ENCODE assay signal across 1 cellular context in genomic region chr21:36260802-36261201, GRCh38.
TF ChIP-seq lines count a peak whose summit lies in the region.

No MANE protein-coding gene starts in this region.

TF ChIP-seq in HepG2, 621 proteins besides CTCF, POLR2A, EP300 and RAD21 (continued from another document):
- TF ChIP-seq PAXIP1 (CRISPR knock-in tag; conservative IDR thresholded peaks at IDR 0.05) (no peak), ZNF607 (CRISPR knock-in tag; IDR thresholded peaks at IDR 0.05; ENCODE audit: borderline replicate concordance) (no peak), HMG20A (CRISPR knock-in tag; IDR thresholded peaks at IDR 0.05; ENCODE audit: borderline replicate concordance) (no peak), HNRNPK (IDR thresholded peaks at IDR 0.05; ENCODE audit: low read depth, low read length, poor library complexity, severe bottlenecking) (no peak), KLF16 (CRISPR knock-in tag; IDR thresholded peaks at IDR 0.05) (no peak), ZNF687 (CRISPR knock-in tag; IDR thresholded peaks at IDR 0.05) (no peak), MAFF (IDR thresholded peaks at IDR 0.05; ENCODE audit: low read depth, low read length) (no peak), THRA (CRISPR knock-in tag; IDR thresholded peaks at IDR 0.05; ENCODE audit: borderline replicate concordance) (no peak), PRPF4 (IDR thresholded peaks at IDR 0.05; ENCODE audit: low read depth, low read length, poor library complexity, severe bottlenecking) (no peak), NFAT5 (CRISPR knock-in tag; IDR thresholded peaks at IDR 0.05) (no peak), NCOA5 (CRISPR knock-in tag; IDR thresholded peaks at IDR 0.05) (no peak), ZBTB25 (CRISPR knock-in tag; IDR thresholded peaks at IDR 0.05) (no peak)
